Comparison of ENCODE assay signal across 8 cellular contexts in genomic region chr4:175705407-175705806, GRCh38.
DNase-seq lines count a peak whose midpoint lies in the region; ATAC-seq lines count a peak whose summit lies in the region.
"Had no signal": no experiment of that assay in that cellular context is flagged by ENCODE, and none has a peak within 500 bp of the region (broad histone marks: within the 10 kb centered on the region; RNA-seq: fewer than 3 reads in every experiment).

No MANE protein-coding gene starts in this region.

- peaks cover 3% of the 10 kb centered on the region for H3K9me3 Mint-ChIP-seq in activated naive CD4-positive, alpha-beta T cell treated with anti-CD3 and anti-CD28 coated beads for 36 hours

- no peak overlapping the region for H3K27ac Mint-ChIP-seq in activated naive CD4-positive, alpha-beta T cell treated with anti-CD3 and anti-CD28 coated beads for 36 hours
- H3K27ac Mint-ChIP-seq: T-cell had no signal

- no peaks in the 10 kb centered on the region for H3K4me1 ChIP-seq in iPS DF 6.9 (ENCODE audit: control insufficient read depth, insufficient read depth, low read length)

- H3K4me1 Mint-ChIP-seq in activated naive CD4-positive, alpha-beta T cell treated with anti-CD3 and anti-CD28 coated beads for 36 hours (ENCODE audit: low read depth), result no peaks in the 10 kb centered on the region
- H3K4me1 Mint-ChIP-seq: T-cell had no signal

- DNase-seq in NCI-H2081 (lab: John Stamatoyannopoulos, UW) (peak; percentile 86 to 96), anterior cingulate cortex (lab: John Stamatoyannopoulos, UW) (peak in 56 of 58 donors; percentile 6 to 95 (median 76)), iPS DF 6.9 (ENCODE audit: low read depth, low spot score) (peak; percentile 16), smooth muscle cell of the brain vasculature (ENCODE audit: low read depth, low spot score) (peak; percentile 50)
- DNase-seq in activated naive CD4-positive, alpha-beta T cell treated with anti-CD3 and anti-CD28 coated beads for 36 hours, result no peak
- no peak for DNase-seq in stimulated activated naive CD8-positive, alpha-beta T cell treated with anti-CD3 and anti-CD28 coated beads, Interleukin-15, Interleukin-2, amounts not matched to agents 100 U/mL and 50 U/mL, for 24 hours
- DNase-seq: T-cell had no signal

- H3K4me3 ChIP-seq in iPS DF 6.9 (ENCODE audit: low read length), result no peak overlapping the region

- no peak overlapping the region for H3K27ac ChIP-seq in iPS DF 6.9 (ENCODE audit: low read length)

- ATAC-seq in HG03439 (IDR thresholded peaks at IDR 0.05; ENCODE audit: unreplicated experiment), result no peak
- no peak for ATAC-seq in stimulated activated naive CD8-positive, alpha-beta T cell treated with anti-CD3 and anti-CD28 coated beads, Interleukin-15, Interleukin-2, amounts not matched to agents 100 U/mL and 50 U/mL, for 24 hours
- ATAC-seq: T-cell had no signal

- H3K9me3 ChIP-seq in iPS DF 6.9 (ENCODE audit: control insufficient read depth, insufficient read depth, low read length), result no peaks in the 10 kb centered on the region

- H3K27me3 Mint-ChIP-seq in activated naive CD4-positive, alpha-beta T cell treated with anti-CD3 and anti-CD28 coated beads for 36 hours (ENCODE audit: low read depth), result no peaks in the 10 kb centered on the region
- H3K27me3 Mint-ChIP-seq: T-cell had no signal

- no CpG with 5 or more reads among the region's 9 CpGs for WGBS in iPS DF 6.9 (ENCODE audit: insufficient coverage, insufficient read length)

- H3K4me3 Mint-ChIP-seq in activated naive CD4-positive, alpha-beta T cell treated with anti-CD3 and anti-CD28 coated beads for 36 hours, result no peak overlapping the region
- H3K4me3 Mint-ChIP-seq: T-cell had no signal

- CTCF ChIA-PET in activated naive CD4-positive, alpha-beta T cell treated with anti-CD3 and anti-CD28 coated beads for 36 hours (lab: Charles Lee), result no interaction called here

- no peaks in the 10 kb centered on the region for H3K36me3 ChIP-seq in iPS DF 6.9 (ENCODE audit: control insufficient read depth, insufficient read depth, low read length)

- intact Hi-C loops in activated naive CD4-positive, alpha-beta T cell treated with anti-CD3 and anti-CD28 coated beads for 36 hours (cut with micrococcal nuclease), result no loop called here

- no peaks in the 10 kb centered on the region for H3K36me3 Mint-ChIP-seq in activated naive CD4-positive, alpha-beta T cell treated with anti-CD3 and anti-CD28 coated beads for 36 hours (ENCODE audit: low read depth)
- H3K36me3 Mint-ChIP-seq: T-cell had no signal

- no peaks in the 10 kb centered on the region for H3K27me3 ChIP-seq in iPS DF 6.9 (ENCODE audit: control insufficient read depth, insufficient read depth, low read length)

Comparison
In these comparisons a context has a peak if more than half of its experiments do, and no peak if none do; other contexts are left out.
1. DNase-seq: peak in NCI-H2081 (2 of 2), anterior cingulate cortex (56 of 58), iPS DF 6.9 (single experiment) and smooth muscle cell of the brain vasculature (single experiment); none in activated naive CD4-positive, alpha-beta T cell treated with anti-CD3 and anti-CD28 coated beads for 36 hours (single experiment) and stimulated activated naive CD8-positive, alpha-beta T cell treated with anti-CD3 and anti-CD28 coated beads, Interleukin-15, Interleukin-2, amounts not matched to agents 100 U/mL and 50 U/mL, for 24 hours (single experiment).